In genomic region chr22:35904752-35905151, GRCh38 we compare ENCODE assay signal across 18 cellular contexts.
"Had no signal": no experiment of that assay in that cellular context is flagged by ENCODE, and none has a peak within 500 bp of the region (broad histone marks: within the 10 kb centered on the region; RNA-seq: fewer than 3 reads in every experiment).

No MANE protein-coding gene starts in this region.

- H2AFZ ChIP-seq: hepatocyte had no signal

- H3K36me3 ChIP-seq: adrenal gland, ascending aorta, brain microvascular endothelial cell, colonic mucosa, sigmoid colon, spleen, thoracic aorta, vagina had no signal

- ATAC-seq: T-cell, WTC11 had no signal

- DNase-seq: activated naive CD4-positive, alpha-beta T cell; activated T-cell treated with anti-CD3 and anti-CD28 coated beads, Interleukin-2, amount 50 U/mL, for 1 hour; adrenal gland; brain microvascular endothelial cell; colonic mucosa; immature natural killer cell; kidney glomerular epithelial cell; nephron progenitor cell; sigmoid colon; spleen; stimulated activated CD4-positive, alpha-beta T cell treated with anti-CD3 and anti-CD28 coated beads, Interleukin-4, amount 100 ng/mL, for 1 hour; stimulated activated naive CD4-positive, alpha-beta T cell; T-cell had no signal

- H3K27me3 ChIP-seq: adrenal gland, ascending aorta, brain microvascular endothelial cell, colonic mucosa, hepatocyte, sigmoid colon, vagina had no signal

- H3K27ac ChIP-seq: adrenal gland, ascending aorta, brain microvascular endothelial cell, colonic mucosa, spleen, thoracic aorta, vagina had no signal

- H3K4me1 ChIP-seq: colonic mucosa had no signal

- H3K4me3 ChIP-seq: adrenal gland, ascending aorta, colonic mucosa, hepatocyte, sigmoid colon, spleen, thoracic aorta, vagina had no signal

- H3K9me3 ChIP-seq: adrenal gland, ascending aorta, colonic mucosa, sigmoid colon, spleen, thoracic aorta, vagina had no signal
